14 cellular contexts compared by ENCODE assay signal in genomic region chr3:15896500-15896899, GRCh38.
A peak's percentile ranks its signal among the peaks of the same experiment; 100 is the strongest.
DNase-seq lines count a peak whose midpoint lies in the region; ATAC-seq and TF ChIP-seq lines count a peak whose summit lies in the region.
"Had no signal": no experiment of that assay in that cellular context is flagged by ENCODE, and none has a peak within 500 bp of the region (broad histone marks: within the 10 kb centered on the region; RNA-seq: fewer than 3 reads in every experiment).

No MANE protein-coding gene starts in this region.

- no peaks in the 10 kb centered on the region for H3K4me1 Mint-ChIP-seq in stimulated activated effector memory CD8-positive, alpha-beta T cell treated with anti-CD3 and anti-CD28 coated beads, Interleukin-12 subunit alpha, Interleukin-12 subunit beta, amount 100 ng/mL, for 72 hours

- H2AFZ ChIP-seq in DND-41 (ENCODE audit: low read depth, low read length), result no peak overlapping the region

- H3K27ac ChIP-seq in DND-41 (ENCODE audit: low read length), result no peak overlapping the region
- H3K27ac ChIP-seq: A549 had no signal

- H3K4me2 ChIP-seq in DND-41 (ENCODE audit: insufficient read depth, low read length), result no peak overlapping the region
- H3K4me2 ChIP-seq: A549 had no signal

- H3K79me2 ChIP-seq in DND-41 (ENCODE audit: insufficient read depth, low read length), result no peaks in the 10 kb centered on the region

- H3K36me3 ChIP-seq in DND-41 (ENCODE audit: insufficient read depth, low read length), result no peaks in the 10 kb centered on the region
- H3K36me3 ChIP-seq: BE2C, HAP-1 had no signal

- no peaks in the 10 kb centered on the region for H3K36me3 Mint-ChIP-seq in stimulated activated effector memory CD8-positive, alpha-beta T cell treated with anti-CD3 and anti-CD28 coated beads, Interleukin-12 subunit alpha, Interleukin-12 subunit beta, amount 100 ng/mL, for 72 hours
- H3K36me3 Mint-ChIP-seq: CD14-positive monocyte; CD8-positive, alpha-beta T cell had no signal

- no peaks in the 10 kb centered on the region for H4K20me1 ChIP-seq in DND-41 (ENCODE audit: insufficient read depth, low read length)

- ATAC-seq in DND-41 (ENCODE audit: insufficient read depth, low read depth), result peak; percentile 76
- ATAC-seq in stimulated activated effector memory CD8-positive, alpha-beta T cell treated with anti-CD3 and anti-CD28 coated beads, Interleukin-12 subunit alpha, Interleukin-12 subunit beta, amount 100 ng/mL, for 72 hours, result peak; percentile 67
- ATAC-seq: A549; CD8-positive, alpha-beta T cell had no signal

- no peak overlapping the region for H3K4me3 Mint-ChIP-seq in stimulated activated effector memory CD8-positive, alpha-beta T cell treated with anti-CD3 and anti-CD28 coated beads, Interleukin-12 subunit alpha, Interleukin-12 subunit beta, amount 100 ng/mL, for 72 hours
- H3K4me3 Mint-ChIP-seq: CD14-positive monocyte; CD8-positive, alpha-beta T cell had no signal

- DNase-seq in DND-41 (no peak), dedifferentiated amniotic fluid mesenchymal stem cell (ENCODE audit: extremely low spot score) (peak; percentile 9), DMS 273 treated with DMSO at 0.1 percent for 48 hours (lab: John Stamatoyannopoulos, UW) (no peak), occipital lobe (lab: John Stamatoyannopoulos, UW) (no peak)
- DNase-seq in Jurkat, Clone E6-1 (ENCODE audit: low read depth, low spot score), result peak; percentile 22
- no peak for DNase-seq in stimulated activated effector memory CD8-positive, alpha-beta T cell treated with anti-CD3 and anti-CD28 coated beads, Interleukin-12 subunit alpha, Interleukin-12 subunit beta, amount 100 ng/mL, for 72 hours (ENCODE audit: low spot score in 2 of 2)
- DNase-seq in stimulated activated CD4-positive, alpha-beta T cell treated with anti-CD3 and anti-CD28 coated beads, Interleukin-12 subunit alpha, Interleukin-12 subunit beta, amount 100 ng/mL, for 4 hours, result no peak
- DNase-seq: BE2C; CD8-positive, alpha-beta T cell; COR-L47; DMS53 had no signal

- no peak for TF ChIP-seq CTCF in DND-41 (IDR thresholded peaks at IDR 0.05; ENCODE audit: borderline replicate concordance, extremely low read depth, low read length, poor library complexity, severe bottlenecking)

- H3K9ac ChIP-seq in DND-41 (ENCODE audit: low read depth, low read length), result no peak overlapping the region

- peaks cover 3% of the 10 kb centered on the region for H3K9me3 ChIP-seq in DND-41 (ENCODE audit: insufficient read depth, low read length, severe bottlenecking)
- H3K9me3 ChIP-seq: A549, BE2C, HAP-1 had no signal

- no peaks in the 10 kb centered on the region for H3K9me3 Mint-ChIP-seq in stimulated activated effector memory CD8-positive, alpha-beta T cell treated with anti-CD3 and anti-CD28 coated beads, Interleukin-12 subunit alpha, Interleukin-12 subunit beta, amount 100 ng/mL, for 72 hours

- H3K27me3 ChIP-seq in DND-41 (ENCODE audit: insufficient read depth, low read length, poor library complexity), result no peaks in the 10 kb centered on the region
- H3K27me3 ChIP-seq: BE2C had no signal

- H3K27ac Mint-ChIP-seq in stimulated activated effector memory CD8-positive, alpha-beta T cell treated with anti-CD3 and anti-CD28 coated beads, Interleukin-12 subunit alpha, Interleukin-12 subunit beta, amount 100 ng/mL, for 72 hours, result no peak overlapping the region
- H3K27ac Mint-ChIP-seq: CD14-positive monocyte; CD8-positive, alpha-beta T cell had no signal

- H3K4me3 ChIP-seq in DND-41 (ENCODE audit: low read depth in 1 of 2, low read length in 2 of 2), result no peak overlapping the region
- H3K4me3 ChIP-seq in Jurkat, Clone E6-1 (ENCODE audit: low read length), result no peak overlapping the region
- H3K4me3 ChIP-seq: A549, HAP-1 had no signal

- H3K4me1 ChIP-seq in DND-41 (ENCODE audit: insufficient read depth, low read length), result no peaks in the 10 kb centered on the region
- H3K4me1 ChIP-seq: BE2C, HAP-1 had no signal

Comparison
In these comparisons a context has a peak if more than half of its experiments do, and no peak if none do; other contexts are left out.
1. DNase-seq: peak in Jurkat, Clone E6-1 (single experiment) and dedifferentiated amniotic fluid mesenchymal stem cell (single experiment); none in DND-41 (single experiment), stimulated activated effector memory CD8-positive, alpha-beta T cell treated with anti-CD3 and anti-CD28 coated beads, Interleukin-12 subunit alpha, Interleukin-12 subunit beta, amount 100 ng/mL, for 72 hours (0 of 2), DMS 273 treated with DMSO at 0.1 percent for 48 hours (single experiment), occipital lobe (single experiment) and stimulated activated CD4-positive, alpha-beta T cell treated with anti-CD3 and anti-CD28 coated beads, Interleukin-12 subunit alpha, Interleukin-12 subunit beta, amount 100 ng/mL, for 4 hours (single experiment).